Comparison of ENCODE assay signal across 1 cellular context in the genomic region with DNA sequence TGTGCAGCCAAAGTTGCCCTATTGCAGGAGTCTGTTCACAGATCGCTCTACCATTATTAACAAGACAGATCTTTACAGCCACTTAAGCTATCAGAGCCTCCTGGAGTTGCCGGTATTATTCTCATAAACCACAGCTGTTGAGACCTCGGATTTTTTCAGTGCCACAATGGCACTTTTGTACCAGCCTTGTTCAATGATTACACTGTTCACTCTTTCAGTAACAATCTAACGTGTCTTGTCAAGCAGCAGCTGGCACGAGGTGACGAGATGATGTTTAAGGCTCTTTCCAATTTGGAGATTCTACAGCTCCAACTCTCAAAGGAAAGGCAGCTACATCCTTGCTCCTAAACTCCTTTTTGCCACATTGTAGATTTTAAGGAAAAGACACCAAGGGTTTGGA.
TF ChIP-seq lines count a peak whose summit lies in the region.

No MANE protein-coding gene starts in this region.

TF ChIP-seq in HEK293, 187 proteins besides CTCF, POLR2A, EP300 and RAD21 (continued from another document):
- TF ChIP-seq SETDB1 (IDR thresholded peaks at IDR 0.05; ENCODE audit: insufficient read length, low read length) (no peak), ZNF670 (tag by site-specific recombination; IDR thresholded peaks at IDR 0.05; ENCODE audit: low read depth) (no peak)
